22 cellular contexts compared by ENCODE assay signal in the genomic region with DNA sequence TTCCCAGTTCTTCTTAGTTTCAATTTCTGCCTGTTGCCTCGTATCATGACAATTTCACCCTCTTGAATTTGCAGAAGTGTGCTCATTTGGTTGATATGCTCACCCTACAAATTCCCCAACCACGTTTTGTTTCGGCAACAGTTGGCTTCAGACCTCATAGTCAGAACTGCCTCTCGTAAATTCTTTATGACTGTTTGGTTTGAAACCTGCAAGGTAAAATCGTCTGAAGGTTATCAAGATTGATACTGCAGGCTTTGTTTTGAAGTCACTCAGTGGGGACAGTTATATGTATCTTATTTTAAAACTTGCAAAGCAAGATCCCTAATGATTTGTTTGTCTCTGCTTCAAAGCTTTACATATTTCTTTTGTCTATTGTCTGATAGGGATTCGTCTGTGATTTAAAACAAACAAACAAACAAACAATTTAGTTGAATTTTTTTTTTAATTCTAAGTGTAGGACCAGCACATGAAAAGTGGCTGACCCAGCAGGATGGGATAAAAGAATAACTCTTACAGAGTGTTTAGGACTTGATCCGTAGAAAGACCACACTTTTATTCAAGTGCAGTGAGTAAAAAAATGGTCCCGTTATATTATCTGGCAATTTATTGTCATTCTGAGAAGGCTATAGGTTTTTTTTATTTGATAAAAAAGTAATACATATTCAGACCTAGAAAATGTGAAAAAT. TPM values are rescaled to one million over a fixed set of nuclear protein-coding genes. Genes with fewer than 3 reads are reported as not detected.
"Had no signal": no experiment of that assay in that cellular context is flagged by ENCODE, and none has a peak within 500 bp of the region (broad histone marks: within the 10 kb centered on the region; RNA-seq: fewer than 3 reads in every experiment).

No MANE protein-coding gene starts in this region.

- H3K27ac ChIP-seq: left lung, neutrophil, right lobe of liver, skin epidermis, tibial artery had no signal

- H3K4me3 ChIP-seq: left lung, lung, right lobe of liver, skin epidermis, tibial artery had no signal

- H3K27me3 ChIP-seq: left lung, neutrophil, right lobe of liver had no signal

- H3K4me1 ChIP-seq: left lung, right lobe of liver, tibial artery had no signal

- H3K27ac Mint-ChIP-seq: activated CD4-positive, alpha-beta T cell treated with anti-CD3 and anti-CD28 coated beads, Interleukin-2, amount 10 ng/mL, durations not matched to agents 7 days and 5 days; activated CD8-positive, alpha-beta T cell treated with anti-CD3 and anti-CD28 coated beads, Interleukin-2, amount 10 ng/mL, durations not matched to agents 7 days and 5 days; activated naive CD4-positive, alpha-beta T cell treated with anti-CD3 and anti-CD28 coated beads, Interleukin-2, amount 50 U/mL, for 72 hours; brain; dendritic cell treated with granulocyte-macrophage colony-stimulating factor and Interleukin-4, amounts not matched to agents 40 ng/mL and 50 ng/mL, for 4 days; naive thymus-derived CD8-positive, alpha-beta T cell; stimulated activated naive CD8-positive, alpha-beta T cell treated with anti-CD3 and anti-CD28 coated beads, Interleukin-15, Interleukin-2, amounts not matched to agents 100 ng/mL and 50 ng/mL, for 24 hours had no signal

- H3K9me3 ChIP-seq: neutrophil, right lobe of liver had no signal

- H3K4me1 Mint-ChIP-seq: activated CD4-positive, alpha-beta T cell treated with anti-CD3 and anti-CD28 coated beads, Interleukin-2, amount 10 ng/mL, durations not matched to agents 7 days and 5 days; naive thymus-derived CD8-positive, alpha-beta T cell had no signal

- H3K27me3 Mint-ChIP-seq: activated CD4-positive, alpha-beta T cell treated with anti-CD3 and anti-CD28 coated beads, Interleukin-2, amount 10 ng/mL, durations not matched to agents 7 days and 5 days; dendritic cell treated with granulocyte-macrophage colony-stimulating factor and Interleukin-4, amounts not matched to agents 40 ng/mL and 50 ng/mL, for 4 days; stimulated activated naive CD8-positive, alpha-beta T cell treated with anti-CD3 and anti-CD28 coated beads, Interleukin-15, Interleukin-2, amounts not matched to agents 100 ng/mL and 50 ng/mL, for 24 hours had no signal

- DNase-seq: activated CD4-positive, alpha-beta T cell treated with anti-CD3 and anti-CD28 coated beads, Interleukin-2, amount 10 ng/mL, durations not matched to agents 7 days and 5 days; activated CD4-positive, CD25-positive, alpha-beta regulatory T cell treated with anti-CD3 and anti-CD28 coated beads, Interleukin-2, amount 50 U/mL, for 72 hours; activated CD8-positive, alpha-beta T cell treated with anti-CD3 and anti-CD28 coated beads, Interleukin-2, amount 10 ng/mL, durations not matched to agents 7 days and 5 days; activated T-cell treated with anti-CD3 and anti-CD28 coated beads, Interleukin-2, amount 50 U/mL, for 1 hour; aorta; caudate nucleus; effector CD8-positive, alpha-beta T cell; foreskin melanocyte; kidney; left lung; naive thymus-derived CD8-positive, alpha-beta T cell; right lobe of liver; stimulated activated CD4-positive, alpha-beta T cell treated with anti-CD3 and anti-CD28 coated beads, Interleukin-1b, Interleukin-23, amount 100 ng/mL, for 48 hours; substantia nigra; tibial artery had no signal

- H3K36me3 ChIP-seq: left lung, neutrophil, right lobe of liver, tibial artery had no signal

- H3K36me3 Mint-ChIP-seq: brain had no signal

- H3K4me3 Mint-ChIP-seq: activated CD4-positive, alpha-beta T cell treated with anti-CD3 and anti-CD28 coated beads, Interleukin-2, amount 10 ng/mL, durations not matched to agents 7 days and 5 days; activated CD8-positive, alpha-beta T cell treated with anti-CD3 and anti-CD28 coated beads, Interleukin-2, amount 10 ng/mL, durations not matched to agents 7 days and 5 days; brain; dendritic cell treated with granulocyte-macrophage colony-stimulating factor and Interleukin-4, amounts not matched to agents 40 ng/mL and 50 ng/mL, for 4 days; naive thymus-derived CD8-positive, alpha-beta T cell; stimulated activated naive CD8-positive, alpha-beta T cell treated with anti-CD3 and anti-CD28 coated beads, Interleukin-15, Interleukin-2, amounts not matched to agents 100 ng/mL and 50 ng/mL, for 24 hours had no signal

RNA-seq across cellular contexts. Expression of gene MYCN, which starts 45.7 kb away (rescaled TPM):
- total RNA-seq: activated CD4-positive, alpha-beta T cell treated with anti-CD3 and anti-CD28 coated beads, Interleukin-2, amount 10 ng/mL, durations not matched to agents 7 days and 5 days; activated CD8-positive, alpha-beta T cell treated with anti-CD3 and anti-CD28 coated beads, Interleukin-2, amount 10 ng/mL, durations not matched to agents 7 days and 5 days; activated naive CD4-positive, alpha-beta T cell treated with anti-CD3 and anti-CD28 coated beads, Interleukin-2, amount 50 U/mL, for 72 hours had no signal
- polyA plus RNA-seq: naive thymus-derived CD8-positive, alpha-beta T cell had no signal
